In the genomic region with DNA sequence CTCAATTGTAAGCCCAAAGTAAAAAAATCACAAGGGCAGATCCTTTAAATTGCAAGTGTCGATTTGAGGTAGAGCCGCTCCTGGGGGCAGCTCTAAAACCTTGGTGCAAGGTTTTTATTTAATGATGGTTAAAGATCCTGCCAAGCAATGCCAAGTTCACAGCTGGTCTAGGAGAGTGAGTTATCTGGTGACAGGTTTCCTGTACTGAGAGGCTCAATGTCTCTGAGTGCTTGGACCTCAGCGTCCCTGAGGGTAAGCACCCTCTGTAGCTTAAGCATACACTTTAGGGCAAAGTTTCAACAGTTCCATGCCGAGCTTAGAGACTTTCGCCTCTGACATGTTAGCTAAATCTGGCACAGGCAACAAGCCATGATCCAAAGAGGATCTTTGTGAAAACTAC, we compare ENCODE assay signal across 18 cellular contexts.
DNase-seq lines count a peak whose midpoint lies in the region; ATAC-seq and TF ChIP-seq lines count a peak whose summit lies in the region.
"Had no signal": no experiment of that assay in that cellular context is flagged by ENCODE, and none has a peak within 500 bp of the region (broad histone marks: within the 10 kb centered on the region; RNA-seq: fewer than 3 reads in every experiment).

No MANE protein-coding gene starts in this region.

- no peaks in the 10 kb centered on the region for H3K27me3 ChIP-seq in gastroesophageal sphincter
- no peaks in the 10 kb centered on the region for H3K27me3 ChIP-seq in gastrocnemius medialis
- H3K27me3 ChIP-seq in mesenchymal stem cell (ENCODE audit: control insufficient read depth in 1 of 2, insufficient read depth in 1 of 2, low read length in 2 of 2) = peaks cover 19 to 57% of the 10 kb centered on the region in 2 experiments
- H3K27me3 ChIP-seq: BE2C, BLaER1 had no signal

- no peak overlapping the region for H4K8ac ChIP-seq in mesenchymal stem cell (ENCODE audit: low read length)

- H3K27ac ChIP-seq in gastroesophageal sphincter = peak overlapping the region in 3 of 4 donors; percentile 24 to 55 (median 47)
- H3K27ac ChIP-seq in gastrocnemius medialis = no peak overlapping the region
- no peak overlapping the region for H3K27ac ChIP-seq in mesenchymal stem cell (ENCODE audit: low read length, poor library complexity, severe bottlenecking)
- H3K27ac ChIP-seq: BLaER1 had no signal

- no peak for TF ChIP-seq CTCF in gastroesophageal sphincter (IDR thresholded peaks at IDR 0.05)
- no peak for TF ChIP-seq CTCF in gastrocnemius medialis (IDR thresholded peaks at IDR 0.05 in 4 of 5, conservative IDR thresholded peaks at IDR 0.05 in 1 of 5)

- H3K4ac ChIP-seq in mesenchymal stem cell (ENCODE audit: low read depth in 1 of 2, low read length in 2 of 2) = no peak overlapping the region

- no peak overlapping the region for H3K18ac ChIP-seq in mesenchymal stem cell (ENCODE audit: low read depth in 1 of 2, low read length in 2 of 2)

- no peak overlapping the region for H3K14ac ChIP-seq in mesenchymal stem cell (ENCODE audit: low read length in 2 of 2)

- DNase-seq in left kidney (ENCODE audit: low read depth, low spot score) = peak; percentile 40
- DNase-seq in gastrocnemius medialis = no peak
- DNase-seq in mesenchymal stem cell = no peak
- no peak for DNase-seq in SK-N-DZ (ENCODE audit: low spot score)
- DNase-seq: 8988T; ACHN; BE2C; C1 segment of cervical spinal cord; Calu3; CD4-positive, alpha-beta memory T cell; CD4-positive, CD25-positive, alpha-beta regulatory T cell; CD8-positive, alpha-beta memory T cell; COR-L47; DMS79 treated with DMSO at 0.1 percent for 48 hours; GF-D8 had no signal

- H2AK5ac ChIP-seq in mesenchymal stem cell (ENCODE audit: low read length, severe bottlenecking) = no peak overlapping the region

- WGBS in gastroesophageal sphincter (ENCODE audit: low coverage in 1 of 2), 2 donors = 39 to 44% methylated on average over 5 of the region's 5 CpGs
- WGBS in mesenchymal stem cell = 85% methylated on average over 5 of the region's 5 CpGs

- H3K4me1 ChIP-seq in gastroesophageal sphincter (peaks cover 0 to 11% (median 0%) of the 10 kb centered on the region in 3 donors), gastrocnemius medialis (peaks cover 0 to 12% of the 10 kb centered on the region in 2 donors), mesenchymal stem cell (ENCODE audit: control insufficient read depth, insufficient read depth, low read depth, low read length) (no peaks in the 10 kb centered on the region)
- H3K4me1 ChIP-seq: BE2C, BLaER1 had no signal

- intact Hi-C loops in gastrocnemius medialis (cut with DNase I; ENCODE audit: low total_unique reads) = no loop called here

- no peak for ATAC-seq in gastroesophageal sphincter
- peak; percentile 49 to 54 for ATAC-seq in gastrocnemius medialis
- ATAC-seq in HG03108 (IDR thresholded peaks at IDR 0.05; ENCODE audit: unreplicated experiment) = no peak

- H2BK12ac ChIP-seq in mesenchymal stem cell (ENCODE audit: low read length in 2 of 2) = no peak overlapping the region

- no peak overlapping the region for H2BK120ac ChIP-seq in mesenchymal stem cell (ENCODE audit: low read depth, low read length)

- H3K4me3 ChIP-seq in gastroesophageal sphincter (no peak overlapping the region), gastrocnemius medialis (no peak overlapping the region), mesenchymal stem cell (ENCODE audit: insufficient read depth in 1 of 2, low read depth in 1 of 2, low read length in 2 of 2) (no peak overlapping the region)
- H3K4me3 ChIP-seq: BLaER1 had no signal

- no peak for TF ChIP-seq EP300 in gastroesophageal sphincter (IDR thresholded peaks at IDR 0.05)

- H3K9me3 ChIP-seq in gastroesophageal sphincter = no peaks in the 10 kb centered on the region
- H3K9me3 ChIP-seq in gastrocnemius medialis = no peaks in the 10 kb centered on the region
- no peaks in the 10 kb centered on the region for H3K9me3 ChIP-seq in mesenchymal stem cell (ENCODE audit: control insufficient read depth, low read length)
- H3K9me3 ChIP-seq: BE2C, BLaER1 had no signal

- H3K23ac ChIP-seq in mesenchymal stem cell (ENCODE audit: low read length in 2 of 2) = no peak overlapping the region

- H3K79me1 ChIP-seq in mesenchymal stem cell (replicated peaks; ENCODE audit: low read length, poor library complexity, severe bottlenecking) = no peaks in the 10 kb centered on the region

- no peak overlapping the region for H2BK5ac ChIP-seq in mesenchymal stem cell (ENCODE audit: low read depth, low read length, poor library complexity, severe bottlenecking)

- no peaks in the 10 kb centered on the region for H3K36me3 ChIP-seq in gastroesophageal sphincter
- no peaks in the 10 kb centered on the region for H3K36me3 ChIP-seq in gastrocnemius medialis
- H3K36me3 ChIP-seq in mesenchymal stem cell (ENCODE audit: control insufficient read depth in 1 of 2, insufficient read depth in 2 of 2, low read depth in 1 of 2, low read length in 2 of 2) = no peaks in the 10 kb centered on the region
- H3K36me3 ChIP-seq: BE2C, BLaER1 had no signal

- H3K4me2 ChIP-seq in mesenchymal stem cell (ENCODE audit: low read length, poor library complexity, severe bottlenecking) = no peak overlapping the region
- H3K4me2 ChIP-seq: BLaER1 had no signal

- H4K91ac ChIP-seq in mesenchymal stem cell (ENCODE audit: low read length) = no peak overlapping the region

- H2BK15ac ChIP-seq in mesenchymal stem cell (ENCODE audit: low read depth, poor library complexity, severe bottlenecking) = no peak overlapping the region

- H2AFZ ChIP-seq in mesenchymal stem cell (ENCODE audit: low read depth, low read length) = no peak overlapping the region

- in situ Hi-C loops in gastrocnemius medialis (cut with MboI; ENCODE audit: low sequenced_read_pairs in 4 of 4) = no loop called here

- TF ChIP-seq POLR2A in gastroesophageal sphincter (IDR thresholded peaks at IDR 0.05) (no peak), gastrocnemius medialis (IDR thresholded peaks at IDR 0.05) (no peak)

- no peak overlapping the region for H3K9ac ChIP-seq in mesenchymal stem cell (ENCODE audit: low read length)
- H3K9ac ChIP-seq: BLaER1 had no signal

Comparison
In these comparisons a context has a peak if more than half of its experiments do, and no peak if none do; other contexts are left out.
1. ATAC-seq: peak in gastrocnemius medialis (2 of 2); none in gastroesophageal sphincter (single experiment) and HG03108 (single experiment).
2. H3K27ac ChIP-seq: peak in gastroesophageal sphincter (3 of 4); none in gastrocnemius medialis (0 of 4) and mesenchymal stem cell (single experiment).